In the genomic region with DNA sequence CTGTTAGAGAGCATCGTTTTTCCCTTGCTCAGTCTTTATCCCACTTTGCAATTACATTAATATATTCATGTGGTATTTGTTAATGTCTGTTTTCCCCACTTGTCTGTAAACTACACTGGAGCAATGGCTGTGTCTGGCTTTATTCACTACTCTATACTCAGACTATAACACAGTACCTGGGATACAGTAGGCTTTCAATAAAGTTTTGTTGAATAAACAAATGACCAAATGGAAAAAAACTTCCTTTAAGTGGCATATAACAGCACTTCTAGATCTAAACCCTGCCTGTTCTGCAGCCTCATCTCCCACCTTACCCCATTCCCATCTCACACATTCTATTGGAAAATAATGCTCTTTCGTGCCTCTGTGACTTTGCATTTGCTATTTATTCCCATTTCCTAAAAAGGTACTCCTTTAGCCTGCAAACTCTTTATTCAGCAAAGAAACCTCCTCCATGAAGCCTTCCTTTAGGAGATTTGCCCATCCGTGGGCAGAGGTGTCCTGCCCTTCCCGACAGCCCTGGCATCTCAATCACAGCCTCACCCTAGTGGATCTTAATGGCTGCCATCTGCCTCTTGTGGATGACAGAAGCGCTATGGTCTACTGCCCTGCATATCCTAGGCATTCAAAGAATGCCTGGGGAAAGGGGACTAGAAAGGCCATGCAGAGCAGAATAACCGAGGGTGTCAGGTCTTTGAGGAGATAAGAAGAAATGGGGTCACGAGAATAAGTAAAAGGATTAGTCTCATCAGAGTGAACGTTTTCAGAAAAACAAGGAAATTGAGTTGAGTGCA, we compare ENCODE assay signal across 17 cellular contexts. TPM values are rescaled to one million over a fixed set of nuclear protein-coding genes. Genes with fewer than 3 reads are reported as not detected.
DNase-seq lines count a peak whose midpoint lies in the region; ATAC-seq and TF ChIP-seq lines count a peak whose summit lies in the region.
"Had no signal": no experiment of that assay in that cellular context is flagged by ENCODE, and none has a peak within 500 bp of the region (broad histone marks: within the 10 kb centered on the region; RNA-seq: fewer than 3 reads in every experiment).

No MANE protein-coding gene starts in this region.

- no peak for TF ChIP-seq POLR2A in gastrocnemius medialis (IDR thresholded peaks at IDR 0.05)

- H3K27me3 ChIP-seq in ectodermal cell (ENCODE audit: control insufficient read depth, insufficient read depth, low read length, poor library complexity, severe bottlenecking) (no peaks in the 10 kb centered on the region), gastrocnemius medialis (no peaks in the 10 kb centered on the region)
- H3K27me3 ChIP-seq: BE2C, colonic mucosa, suprapubic skin had no signal

- TF ChIP-seq CTCF in gastrocnemius medialis (IDR thresholded peaks at IDR 0.05 in 4 of 5, conservative IDR thresholded peaks at IDR 0.05 in 1 of 5), result no peak

- peaks cover 11% of the 10 kb centered on the region for H3K4me1 ChIP-seq in ectodermal cell (ENCODE audit: control insufficient read depth, insufficient read depth, low read length)
- H3K4me1 ChIP-seq in gastrocnemius medialis, result no peaks in the 10 kb centered on the region
- H3K4me1 ChIP-seq: colonic mucosa, psoas muscle, suprapubic skin had no signal

- H3K9me3 Mint-ChIP-seq in naive thymus-derived CD8-positive, alpha-beta T cell, result no peaks in the 10 kb centered on the region
- H3K9me3 Mint-ChIP-seq: activated T-helper 1 cell treated with anti-CD3 and anti-CD28 coated beads, Interleukin-12 subunit alpha, Interleukin-12 subunit beta, Interleukin-2, Interleukin-4 antibody, amounts not matched to agents 30 ng/mL and 10 ng/mL and 1 ng/mL, durations not matched to agents 14 hours and 24 hours and 36 hours had no signal

- H3K9me3 ChIP-seq in ectodermal cell (ENCODE audit: control insufficient read depth, low read length) (no peaks in the 10 kb centered on the region), gastrocnemius medialis (no peaks in the 10 kb centered on the region)
- H3K9me3 ChIP-seq: BE2C, colonic mucosa, psoas muscle, suprapubic skin had no signal

- DNase-seq in DMS114 treated with DMSO at 0.1 percent for 48 hours (lab: John Stamatoyannopoulos, UW; ENCODE audit: unreplicated experiment) (peak; percentile 28), HEK293T (ENCODE audit: extremely low spot score) (no peak), myocyte (ENCODE audit: low read depth) (peak; percentile 28), gastrocnemius medialis (no peak)
- DNase-seq in naive thymus-derived CD8-positive, alpha-beta T cell, result no peak
- DNase-seq: activated CD4-positive, alpha-beta T cell treated with anti-CD3 and anti-CD28 coated beads, Interleukin-2, amount 50 U/mL, for 48 hours; BE2C; colonic mucosa; DMS 273 treated with DMSO at 0.1 percent for 48 hours; erythroblast; NCI-H1694; NCI-H446 treated with DMSO at 0.1 percent for 48 hours; psoas muscle had no signal

- ATAC-seq in gastrocnemius medialis, result no peak
- ATAC-seq in HG02571 (IDR thresholded peaks at IDR 0.05; ENCODE audit: unreplicated experiment), result no peak
- no peak for ATAC-seq in naive thymus-derived CD8-positive, alpha-beta T cell
- ATAC-seq: psoas muscle had no signal

- peak overlapping the region in 3 of 10 donors; percentile 0 to 48 (median 10) for H3K27ac Mint-ChIP-seq in naive thymus-derived CD8-positive, alpha-beta T cell
- H3K27ac Mint-ChIP-seq: activated T-helper 1 cell treated with anti-CD3 and anti-CD28 coated beads, Interleukin-12 subunit alpha, Interleukin-12 subunit beta, Interleukin-2, Interleukin-4 antibody, amounts not matched to agents 30 ng/mL and 10 ng/mL and 1 ng/mL, durations not matched to agents 14 hours and 24 hours and 36 hours had no signal

- peaks cover 2 to 16% (median 5%) of the 10 kb centered on the region in 4 donors for H3K4me1 Mint-ChIP-seq in naive thymus-derived CD8-positive, alpha-beta T cell

- in situ Hi-C loops in gastrocnemius medialis (cut with MboI; ENCODE audit: low sequenced_read_pairs in 4 of 4), result loop anchor here in 1 of 4 donors (25.0 kb wide), 1 partner anchor 191 kb away; no protein-coding TSS in a partner anchor

- no peaks in the 10 kb centered on the region for H3K27me3 Mint-ChIP-seq in naive thymus-derived CD8-positive, alpha-beta T cell

- H3K4me3 ChIP-seq in ectodermal cell (ENCODE audit: insufficient read depth, low read depth, low read length) (no peak overlapping the region), gastrocnemius medialis (no peak overlapping the region)
- H3K4me3 ChIP-seq: colonic mucosa, psoas muscle, suprapubic skin had no signal

- H3K36me3 Mint-ChIP-seq in naive thymus-derived CD8-positive, alpha-beta T cell, result peaks cover 0 to 20% (median 14%) of the 10 kb centered on the region in 3 donors

- intact Hi-C loops in gastrocnemius medialis (cut with DNase I; ENCODE audit: low total_unique reads), result no loop called here

- H3K36me3 ChIP-seq in ectodermal cell (ENCODE audit: control insufficient read depth, insufficient read depth, low read length) (no peaks in the 10 kb centered on the region), gastrocnemius medialis (no peaks in the 10 kb centered on the region)
- H3K36me3 ChIP-seq: BE2C, colonic mucosa, suprapubic skin had no signal

- H3K27ac ChIP-seq in ectodermal cell (ENCODE audit: insufficient read depth, low read depth, low read length, poor library complexity, severe bottlenecking) (peak overlapping the region; percentile 20), gastrocnemius medialis (no peak overlapping the region)
- H3K27ac ChIP-seq: colonic mucosa, psoas muscle, suprapubic skin had no signal

- POLR2A ChIA-PET in HEK293T (lab: Yijun Ruan, JAX), result no interaction called here
- POLR2A ChIA-PET in naive thymus-derived CD8-positive, alpha-beta T cell (lab: Charles Lee), result no interaction called here

- H3K4me3 Mint-ChIP-seq in naive thymus-derived CD8-positive, alpha-beta T cell, result no peak overlapping the region
- H3K4me3 Mint-ChIP-seq: activated T-helper 1 cell treated with anti-CD3 and anti-CD28 coated beads, Interleukin-12 subunit alpha, Interleukin-12 subunit beta, Interleukin-2, Interleukin-4 antibody, amounts not matched to agents 30 ng/mL and 10 ng/mL and 1 ng/mL, durations not matched to agents 14 hours and 24 hours and 36 hours had no signal

- CTCF ChIA-PET in HEK293T (lab: Yijun Ruan, JAX), result interaction anchor here (0.7 kb wide), 1 partner anchor 67 kb away, joined by 3 read pairs; no protein-coding TSS in a partner anchor

- WGBS in ectodermal cell, 2 experiments, result 57% methylated on average over 7 to 8 of the region's 8 CpGs

TF ChIP-seq in HEK293T, 16 proteins besides CTCF, POLR2A, EP300 and RAD21:
- TF ChIP-seq FOXK2 (IDR thresholded peaks at IDR 0.05), result no peak
- TF ChIP-seq ZNF384 (IDR thresholded peaks at IDR 0.05), result peak; percentile 37; the same call in 1 of the 2 replicates
- TF ChIP-seq TARDBP (IDR thresholded peaks at IDR 0.05), result no peak

RNA-seq across cellular contexts. Expression of gene SPOCK2, which starts 57.5 kb away (rescaled TPM):
- 1.5 TPM for polyA plus RNA-seq in ectodermal cell (2013, experiment 1 of 4)
- 1.4 TPM for polyA plus RNA-seq in ectodermal cell (2013, experiment 2 of 4)
- 1.4 TPM for polyA plus RNA-seq in ectodermal cell (2013, experiment 3 of 4)
- 1.7 TPM for polyA plus RNA-seq in ectodermal cell (2013, experiment 4 of 4)
- 0.78 and 1.9 TPM in 2 replicates for total RNA-seq in myocyte
- 0.43 TPM for polyA plus RNA-seq in myocyte (2012)
- total RNA-seq in gastrocnemius medialis, result 1 to 10 TPM; 3.4 to 6.7 (median 5.3) TPM
- 100 to 1,000 TPM; 566 to 578 TPM for total RNA-seq in naive thymus-derived CD8-positive, alpha-beta T cell
- 100 to 1,000 TPM; 177 to 292 (median 235) TPM for polyA plus RNA-seq in naive thymus-derived CD8-positive, alpha-beta T cell

Comparison
In these comparisons a context has a peak if more than half of its experiments do, and no peak if none do; other contexts are left out.
1. DNase-seq: peak in DMS114 treated with DMSO at 0.1 percent for 48 hours (single experiment) and myocyte (single experiment); none in HEK293T (single experiment), gastrocnemius medialis (0 of 2) and naive thymus-derived CD8-positive, alpha-beta T cell (0 of 10).
2. RNA of gene SPOCK2, which starts 57.5 kb away (total RNA-seq): 566 to 578 TPM in naive thymus-derived CD8-positive, alpha-beta T cell; 3.4 to 6.7 TPM in gastrocnemius medialis and 0.78 to 1.9 TPM in myocyte; every median in the first group is over 10 times any median in the second.